ENCODE assay signal across 8 cellular contexts in the genomic region with DNA sequence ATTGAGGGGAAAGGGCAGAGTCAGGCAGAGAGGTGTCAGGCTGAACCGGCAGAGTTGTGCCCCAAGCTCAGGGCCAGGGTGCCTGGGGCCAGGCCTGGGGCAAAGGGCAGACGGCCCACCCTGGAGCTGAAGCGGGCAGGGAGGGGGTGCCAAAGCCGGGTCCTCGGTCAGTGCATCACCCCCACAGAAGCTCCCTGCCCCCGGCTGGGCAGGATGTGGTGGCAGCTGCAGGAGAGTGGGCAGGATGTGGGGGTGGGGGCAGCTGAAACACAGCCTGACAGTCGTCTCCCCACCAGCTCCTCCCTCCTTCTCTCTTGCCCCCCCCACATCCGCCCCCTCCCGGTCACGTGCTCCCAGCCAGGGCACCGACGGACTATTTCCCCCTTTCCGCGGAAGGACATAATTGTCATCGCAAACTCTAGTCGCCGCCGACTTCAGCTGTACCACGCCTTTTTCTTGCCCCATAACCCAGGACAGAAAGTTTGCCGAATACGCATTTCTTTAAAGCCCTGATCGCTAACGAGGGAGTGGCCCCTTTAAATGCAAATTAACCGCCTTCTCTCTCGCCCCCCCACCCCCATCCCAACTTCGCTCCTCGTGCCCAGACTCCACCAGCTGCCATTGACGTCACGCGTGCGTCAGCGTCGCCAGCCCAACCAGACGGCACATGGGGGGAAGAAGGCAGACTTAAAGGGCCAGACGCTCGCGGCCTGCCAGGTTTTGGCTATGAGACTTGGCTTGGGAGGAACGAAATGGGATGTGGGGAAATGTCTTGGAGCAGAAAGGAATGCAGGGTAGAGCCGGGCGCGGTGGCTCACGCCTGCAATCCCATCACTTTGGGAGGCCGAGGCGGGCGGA. TPM values are rescaled to one million over a fixed set of nuclear protein-coding genes. Genes with fewer than 3 reads are reported as not detected.
DNase-seq lines count a peak whose midpoint lies in the region; ATAC-seq and TF ChIP-seq lines count a peak whose summit lies in the region.

No MANE protein-coding gene starts in this region.

- H3K4me3 ChIP-seq in MG63, result peak overlapping the region; percentile 40
- H3K4me3 ChIP-seq in fibroblast of the aortic adventitia (ENCODE audit: low read depth, low read length), result peak overlapping the region; percentile 59

- ATAC-seq in GM21786 (IDR thresholded peaks at IDR 0.05; ENCODE audit: unreplicated experiment), result peak; percentile 30

- no peaks in the 10 kb centered on the region for H3K36me3 ChIP-seq in MG63

- peaks cover 67% of the 10 kb centered on the region for H3K4me1 Mint-ChIP-seq in nephron

- DNase-seq in DMS153 treated with DMSO at 0.1 percent for 48 hours (lab: John Stamatoyannopoulos, UW; ENCODE audit: unreplicated experiment) (peak; percentile 96), MG63 (peak; percentile 100), SHP77 (lab: John Stamatoyannopoulos, UW) (peak; percentile 100), fibroblast of the aortic adventitia (ENCODE audit: low read depth) (peak; percentile 100)
- peak; percentile 99 for DNase-seq in activated effector memory CD4-positive, alpha-beta T cell treated with anti-CD3 and anti-CD28 coated beads, Interleukin-2, amount 50 U/mL, for 16 hours
- DNase-seq in stimulated activated naive CD4-positive, alpha-beta T cell treated with Interleukin-2 at 50 U/mL for 16 hours (lab: John Stamatoyannopoulos, UW), result peak; percentile 98

- no peaks in the 10 kb centered on the region for H3K9me3 Mint-ChIP-seq in nephron

- H3K27ac Mint-ChIP-seq in nephron, result peak overlapping the region; percentile 92 to 99 (median 96)

- peaks cover 5% of the 10 kb centered on the region for H3K27me3 Mint-ChIP-seq in nephron (ENCODE audit: low read depth)

- peak overlapping the region; percentile 72 to 86 (median 85) for H3K4me3 Mint-ChIP-seq in nephron

- no peaks in the 10 kb centered on the region for H3K36me3 Mint-ChIP-seq in nephron (ENCODE audit: low read depth)

- no peak for TF ChIP-seq CTCF in fibroblast of the aortic adventitia (IDR thresholded peaks at IDR 0.05; ENCODE audit: insufficient read depth, low read length)
- no peak for TF ChIP-seq CTCF in nephron (IDR thresholded peaks at IDR 0.05; ENCODE audit: unreplicated experiment in 3 of 3)

- no peaks in the 10 kb centered on the region for H3K9me3 ChIP-seq in MG63

- no peaks in the 10 kb centered on the region for H3K27me3 ChIP-seq in MG63

RNA-seq across cellular contexts. Expression of gene MEF2D, which starts 4.5 kb away (rescaled TPM):
- total RNA-seq in MG63 (2014; rRNA removed; shearing (Covaris generic); ENCODE audit: low replicate concordance), result 3.4 and 11.7 TPM in 2 replicates
- 6.0 and 11.6 TPM in 2 replicates for total RNA-seq in fibroblast of the aortic adventitia (ENCODE audit: low replicate concordance)

Comparison
In these comparisons a context has a peak if more than half of its experiments do, and no peak if none do; other contexts are left out.
1. Peak in every context shown above with its lines: DNase-seq, ATAC-seq and H3K4me3 ChIP-seq.